8 cellular contexts compared by ENCODE assay signal in the genomic region with DNA sequence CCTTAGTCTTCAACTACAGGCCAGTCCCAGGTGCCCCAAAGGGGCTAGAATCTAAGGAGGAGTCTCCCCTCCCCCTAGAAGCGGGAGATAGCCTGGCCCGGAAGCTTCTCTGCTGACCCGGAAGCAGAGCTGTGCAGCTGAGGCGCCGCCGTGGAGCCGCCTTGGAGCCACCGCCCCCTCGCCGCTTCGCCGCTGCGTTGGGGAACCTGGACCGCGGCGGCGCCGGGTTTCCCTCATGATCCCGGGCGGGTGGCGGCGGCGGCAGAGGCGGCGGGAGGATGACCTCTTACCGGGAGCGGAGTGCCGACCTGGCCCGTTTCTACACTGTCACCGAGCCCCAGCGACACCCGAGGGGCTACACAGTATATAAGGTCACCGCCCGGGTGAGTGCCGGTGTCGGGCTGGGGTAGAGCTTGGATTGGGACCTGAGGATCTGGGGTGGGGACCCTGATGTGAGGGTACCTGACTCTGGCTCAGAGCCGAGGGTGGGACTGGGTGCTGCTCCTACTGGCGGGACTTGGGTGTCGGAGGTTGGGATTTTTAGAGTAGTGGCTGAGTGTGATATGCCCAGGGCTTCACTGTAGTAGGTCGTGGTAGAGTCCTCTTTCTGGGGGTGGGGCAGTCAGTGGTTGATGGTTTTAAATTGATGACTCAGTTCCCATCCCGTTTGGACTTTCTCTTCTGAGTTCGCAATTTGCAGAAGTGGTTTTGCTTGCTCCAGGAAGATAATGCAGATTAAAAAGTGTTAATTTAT. TPM values are rescaled to one million over a fixed set of nuclear protein-coding genes. Genes with fewer than 3 reads are reported as not detected.
DNase-seq lines count a peak whose midpoint lies in the region; TF ChIP-seq lines count a peak whose summit lies in the region.

A gene with protein sequence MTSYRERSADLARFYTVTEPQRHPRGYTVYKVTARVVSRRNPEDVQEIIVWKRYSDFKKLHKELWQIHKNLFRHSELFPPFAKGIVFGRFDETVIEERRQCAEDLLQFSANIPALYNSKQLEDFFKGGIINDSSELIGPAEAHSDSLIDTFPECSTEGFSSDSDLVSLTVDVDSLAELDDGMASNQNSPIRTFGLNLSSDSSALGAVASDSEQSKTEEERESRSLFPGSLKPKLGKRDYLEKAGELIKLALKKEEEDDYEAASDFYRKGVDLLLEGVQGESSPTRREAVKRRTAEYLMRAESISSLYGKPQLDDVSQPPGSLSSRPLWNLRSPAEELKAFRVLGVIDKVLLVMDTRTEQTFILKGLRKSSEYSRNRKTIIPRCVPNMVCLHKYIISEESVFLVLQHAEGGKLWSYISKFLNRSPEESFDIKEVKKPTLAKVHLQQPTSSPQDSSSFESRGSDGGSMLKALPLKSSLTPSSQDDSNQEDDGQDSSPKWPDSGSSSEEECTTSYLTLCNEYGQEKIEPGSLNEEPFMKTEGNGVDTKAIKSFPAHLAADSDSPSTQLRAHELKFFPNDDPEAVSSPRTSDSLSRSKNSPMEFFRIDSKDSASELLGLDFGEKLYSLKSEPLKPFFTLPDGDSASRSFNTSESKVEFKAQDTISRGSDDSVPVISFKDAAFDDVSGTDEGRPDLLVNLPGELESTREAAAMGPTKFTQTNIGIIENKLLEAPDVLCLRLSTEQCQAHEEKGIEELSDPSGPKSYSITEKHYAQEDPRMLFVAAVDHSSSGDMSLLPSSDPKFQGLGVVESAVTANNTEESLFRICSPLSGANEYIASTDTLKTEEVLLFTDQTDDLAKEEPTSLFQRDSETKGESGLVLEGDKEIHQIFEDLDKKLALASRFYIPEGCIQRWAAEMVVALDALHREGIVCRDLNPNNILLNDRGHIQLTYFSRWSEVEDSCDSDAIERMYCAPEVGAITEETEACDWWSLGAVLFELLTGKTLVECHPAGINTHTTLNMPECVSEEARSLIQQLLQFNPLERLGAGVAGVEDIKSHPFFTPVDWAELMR (plus strand): TSS at position 115 of the 754 bp plus-strand sequence. CDS start 164 bp downstream, at position 279.

- H3K4ac ChIP-seq in H9 (ENCODE audit: low read depth, low read length) (no peak within 1 kb of the TSS), neuronal stem cell (ENCODE audit: low read length) (peak within 1 kb of the TSS; percentile 37)

- H4K8ac ChIP-seq in H9 (replicated peaks; ENCODE audit: insufficient read length, low read depth, low read length) (no peak within 1 kb of the TSS), neuronal stem cell (ENCODE audit: low read depth, low read length) (peak within 1 kb of the TSS; percentile 29)

- H3K27me3 Mint-ChIP-seq in H9 (ENCODE audit: low read depth) = no peaks in the 10 kb centered on the region

- no peak within 1 kb of the TSS for H2BK20ac ChIP-seq in H9 (ENCODE audit: low read depth, low read length, poor library complexity, severe bottlenecking)

- H2AK5ac ChIP-seq in H9 (ENCODE audit: insufficient read length, low read length) (no peak within 1 kb of the TSS), neuronal stem cell (ENCODE audit: low read depth, low read length) (no peak within 1 kb of the TSS)

- TF ChIP-seq CTCF in H9 (conservative IDR thresholded peaks at IDR 0.05) = no peak; the same call in 2 of the 3 replicates

- H3K4me3 Mint-ChIP-seq in H9 = peak within 1 kb of the TSS; percentile 96

- DNase-seq in GDM1 (lab: John Stamatoyannopoulos, UW) (peak; percentile 80), H9 (peak; percentile 82), M059J (ENCODE audit: low read depth) (peak; percentile 87), SIG-M5 treated with dmso at 0.1 percent for 504 hours (lab: John Stamatoyannopoulos, UW; ENCODE audit: unreplicated experiment) (peak; percentile 96), foreskin melanocyte (peak; percentile 75), neuronal stem cell (ENCODE audit: low spot score) (peak; percentile 37)
- peak; percentile 71 for DNase-seq in activated gamma-delta T cell treated with anti-CD3 and anti-CD28 coated beads, Interleukin-2, amount 50 U/mL, for 16 hours (ENCODE audit: low read depth)

- peaks cover 4 to 10% of the 10 kb centered on the region in 2 experiments; a peak in 3 of 5 replicates for H3K9me3 Mint-ChIP-seq in H9

- peaks cover 2% of the 10 kb centered on the region; the same call in 1 of the 2 replicates for H3K79me2 ChIP-seq in H9 (ENCODE audit: insufficient read depth, low read length)

- H3K23ac ChIP-seq in H9 (ENCODE audit: insufficient read length, low read depth, low read length) (no peak within 1 kb of the TSS), neuronal stem cell (ENCODE audit: low read depth, low read length, poor library complexity) (peak within 1 kb of the TSS; percentile 96)

- H3K18ac ChIP-seq in H9 (ENCODE audit: insufficient read length, low read depth, low read length) (peak within 1 kb of the TSS; percentile 45), neuronal stem cell (ENCODE audit: low read length) (peak within 1 kb of the TSS; percentile 85)

- no peak within 1 kb of the TSS for H2AFZ ChIP-seq in H9 (ENCODE audit: low read length)
- peak within 1 kb of the TSS; percentile 89 for H2AFZ ChIP-seq in neuronal stem cell (ENCODE audit: low read length)

- H3K4me2 ChIP-seq in H9 (ENCODE audit: insufficient read depth, insufficient read length, low read length) (peak within 1 kb of the TSS; percentile 45), neuronal stem cell (ENCODE audit: insufficient read depth, low read length, poor library complexity, severe bottlenecking) (peak within 1 kb of the TSS; percentile 84)

- H3K9me3 ChIP-seq in H9 (ENCODE audit: control insufficient read depth, low read depth, low read length) (no peaks in the 10 kb centered on the region), neuronal stem cell (replicated peaks in 1 of 2; ENCODE audit: control insufficient read depth in 2 of 2, insufficient read depth in 1 of 2, low read depth in 1 of 2, low read length in 2 of 2) (peaks cover 0 to 6% of the 10 kb centered on the region in 2 donors), subcutaneous abdominal adipose tissue (ENCODE audit: control insufficient read depth in 5 of 5, low read length in 5 of 5) (no peaks in the 10 kb centered on the region)

- WGBS in H9 (ENCODE audit: extremely low coverage, insufficient read length, low lambda C conversion rate) = no CpG with 5 or more reads among the region's 42 CpGs
- WGBS in neuronal stem cell (ENCODE audit: extremely low coverage in 2 of 2, insufficient read length in 2 of 2, insufficient replicate concordance in 1 of 2), 2 donors = no CpG with 5 or more reads among the region's 42 CpGs

- H3K14ac ChIP-seq in H9 (ENCODE audit: insufficient read depth, low read length) (no peak within 1 kb of the TSS), neuronal stem cell (ENCODE audit: low read length) (peak within 1 kb of the TSS; percentile 21)

- H2BK5ac ChIP-seq in H9 (ENCODE audit: insufficient read length, low read length) (no peak within 1 kb of the TSS), neuronal stem cell (ENCODE audit: low read length) (peak within 1 kb of the TSS; percentile 66)

- H3K4me3 ChIP-seq in neuronal stem cell (ENCODE audit: low read length in 2 of 2) = peak within 1 kb of the TSS; percentile 91 to 99
- H3K4me3 ChIP-seq in subcutaneous abdominal adipose tissue (ENCODE audit: low read depth in 1 of 5, low read length in 5 of 5) = peak within 1 kb of the TSS; percentile 76 to 98 (median 93)

- H2BK12ac ChIP-seq in H9 (ENCODE audit: insufficient read length, low read depth, low read length) (no peak within 1 kb of the TSS), neuronal stem cell (ENCODE audit: low read length) (no peak within 1 kb of the TSS)

- peaks cover 4% of the 10 kb centered on the region for H3K79me1 ChIP-seq in H9 (ENCODE audit: insufficient read depth, low read depth, low read length, poor library complexity, severe bottlenecking)
- H3K79me1 ChIP-seq in neuronal stem cell (ENCODE audit: low read depth, low read length) = no peaks in the 10 kb centered on the region

- H3T11ph ChIP-seq in H9 (ENCODE audit: low read length) = no peak within 1 kb of the TSS

- H3K9ac ChIP-seq in H9 (ENCODE audit: extremely low read depth, insufficient read length, low read length) (peak within 1 kb of the TSS; percentile 39), neuronal stem cell (ENCODE audit: low read depth, low read length, poor library complexity) (peak within 1 kb of the TSS; percentile 81), subcutaneous abdominal adipose tissue (ENCODE audit: low read length in 5 of 5) (peak within 1 kb of the TSS in 4 of 5 donors; percentile 75 to 90 (median 82))

- peaks cover 29 to 31% of the 10 kb centered on the region in 2 experiments for H3K4me1 Mint-ChIP-seq in H9

- H2BK120ac ChIP-seq in H9 (ENCODE audit: low read depth, low read length, poor library complexity, severe bottlenecking) = no peak within 1 kb of the TSS
- no peak within 1 kb of the TSS for H2BK120ac ChIP-seq in neuronal stem cell (ENCODE audit: low read depth, low read length)

- H4K20me1 ChIP-seq in H9 (ENCODE audit: control insufficient read depth, insufficient read depth, insufficient read length) = no peaks in the 10 kb centered on the region

- H3K27me3 ChIP-seq in H9 (ENCODE audit: insufficient read depth, low read length) = no peaks in the 10 kb centered on the region
- peaks cover 0 to 1% (median 0%) of the 10 kb centered on the region in 3 experiments for H3K27me3 ChIP-seq in neuronal stem cell (ENCODE audit: control insufficient read depth in 3 of 3, insufficient read depth in 3 of 3, low read depth in 1 of 3, low read length in 3 of 3)
- H3K27me3 ChIP-seq in subcutaneous abdominal adipose tissue (ENCODE audit: control insufficient read depth in 5 of 5, insufficient read depth in 4 of 5, low read length in 5 of 5) = peaks cover 0 to 6% (median 0%) of the 10 kb centered on the region in 5 donors

- H3K36me3 ChIP-seq in neuronal stem cell (replicated peaks in 1 of 2; ENCODE audit: control insufficient read depth in 2 of 2, insufficient read depth in 2 of 2, low read length in 2 of 2) (no peaks in the 10 kb centered on the region), subcutaneous abdominal adipose tissue (ENCODE audit: control insufficient read depth in 5 of 5, insufficient read depth in 5 of 5, low read length in 5 of 5) (no peaks in the 10 kb centered on the region)

- H3K27ac Mint-ChIP-seq in H9 = peak within 1 kb of the TSS; percentile 59 to 91 (median 88); a peak in 5 of 7 replicates

- H3K23me2 ChIP-seq in H9 (ENCODE audit: insufficient read length, low read depth, low read length, poor library complexity, severe bottlenecking) = no peaks in the 10 kb centered on the region

- H4K91ac ChIP-seq in H9 (ENCODE audit: insufficient read length, low read depth, low read length) (no peak within 1 kb of the TSS), neuronal stem cell (ENCODE audit: low read depth, low read length, poor library complexity) (no peak within 1 kb of the TSS)

- no peak within 1 kb of the TSS for H4K5ac ChIP-seq in H9 (ENCODE audit: insufficient read length, low read depth, low read length)

- H3K4me1 ChIP-seq in H9 (ENCODE audit: insufficient read depth, low read length) (no peaks in the 10 kb centered on the region), neuronal stem cell (ENCODE audit: control insufficient read depth in 2 of 2, insufficient read depth in 1 of 2, low read depth in 1 of 2, low read length in 2 of 2) (peaks cover 0 to 1% of the 10 kb centered on the region in 2 donors), subcutaneous abdominal adipose tissue (ENCODE audit: control insufficient read depth in 5 of 5, insufficient read depth in 5 of 5, low read length in 5 of 5) (peaks cover 0 to 23% (median 17%) of the 10 kb centered on the region in 5 donors)

- H3K56ac ChIP-seq in H9 (ENCODE audit: insufficient read length, low read depth, low read length) = no peak within 1 kb of the TSS

- H3K27ac ChIP-seq in H9 (ENCODE audit: insufficient read length, low read depth, low read length) (no peak within 1 kb of the TSS), neuronal stem cell (replicated peaks; ENCODE audit: low read length) (no peak within 1 kb of the TSS), subcutaneous abdominal adipose tissue (ENCODE audit: low read depth, low read length) (peak within 1 kb of the TSS; percentile 75)

- peaks cover 2 to 9% (median 7%) of the 10 kb centered on the region in 3 experiments; a peak in 4 of 7 replicates for H3K36me3 Mint-ChIP-seq in H9 (ENCODE audit: insufficient read depth in 1 of 3, low read depth in 3 of 3)

- H2BK15ac ChIP-seq in H9 (ENCODE audit: low read depth, low read length) (no peak within 1 kb of the TSS), neuronal stem cell (ENCODE audit: low read length) (peak within 1 kb of the TSS; percentile 69)

RNA-seq across cellular contexts. Expression of the gene that starts here (rescaled TPM):
- total RNA-seq in H9 (2021) = 15.9 and 16.9 TPM in 2 replicates
- total RNA-seq in M059J (2014; rRNA removed; shearing (Covaris generic)) = 23.6 and 27.4 TPM in 2 replicates
- 7.5 TPM for polyA plus RNA-seq in neuronal stem cell (2013, experiment 1 of 2)
- 7.4 TPM for polyA plus RNA-seq in neuronal stem cell (2013, experiment 2 of 2)

Comparison
In these comparisons a context has a peak if more than half of its experiments do, and no peak if none do; other contexts are left out.
1. DNase-seq: peak in every context shown above with its lines; median percentile 96 in SIG-M5 treated with dmso at 0.1 percent for 504 hours; 87 in M059J; 82 in H9; 80 in GDM1; 75 in foreskin melanocyte; 71 in activated gamma-delta T cell treated with anti-CD3 and anti-CD28 coated beads, Interleukin-2, amount 50 U/mL, for 16 hours; 37 in neuronal stem cell.